ENCODE assay signal across 8 cellular contexts in genomic region chr1:151511636-151512215, GRCh38. TPM values are rescaled to one million over a fixed set of nuclear protein-coding genes. Genes with fewer than 3 reads are reported as not detected.
DNase-seq lines count a peak whose midpoint lies in the region; ATAC-seq and TF ChIP-seq lines count a peak whose summit lies in the region.

No MANE protein-coding gene starts in this region.

- H3K9me3 ChIP-seq in BE2C, result no peaks in the 10 kb centered on the region
- H3K9me3 ChIP-seq in mucosa of stomach (ENCODE audit: control insufficient read depth, low read length), result no peaks in the 10 kb centered on the region
- no peaks in the 10 kb centered on the region for H3K9me3 ChIP-seq in tibial artery

- DNase-seq in BE2C (peak; percentile 78), NCI-H1105 (lab: John Stamatoyannopoulos, UW) (peak; percentile 33), endothelial cell (ENCODE audit: low spot score) (peak; percentile 49), tibial artery (no peak), foreskin melanocyte (no peak)

- H3K36me3 Mint-ChIP-seq in endothelial cell (ENCODE audit: low read depth, unreplicated experiment), result peaks cover 10% of the 10 kb centered on the region

- H3K4me1 Mint-ChIP-seq in endothelial cell (ENCODE audit: unreplicated experiment), result peaks cover 35% of the 10 kb centered on the region

- ATAC-seq in GM21381 (IDR thresholded peaks at IDR 0.05; ENCODE audit: unreplicated experiment), result peak; percentile 22
- peak; percentile 8 to 10 for ATAC-seq in activated CD4-positive, CD25-positive, alpha-beta regulatory T cell treated with anti-CD3 and anti-CD28 coated beads, Interleukin-2, amount 50 U/mL, for 24 hours

- peak overlapping the region; percentile 88 for H3K4me3 Mint-ChIP-seq in endothelial cell (ENCODE audit: unreplicated experiment)

- peak overlapping the region; percentile 34 to 67 for H3K27ac ChIP-seq in tibial artery

- peak overlapping the region; percentile 61 for H3K4me3 ChIP-seq in BE2C (ENCODE audit: low read depth, low read length)
- H3K4me3 ChIP-seq in mucosa of stomach (ENCODE audit: low read length), result peak overlapping the region; percentile 53
- H3K4me3 ChIP-seq in tibial artery, result peak overlapping the region; percentile 64 to 77

- H3K27me3 ChIP-seq in BE2C, result no peaks in the 10 kb centered on the region
- H3K27me3 ChIP-seq in mucosa of stomach (ENCODE audit: control insufficient read depth, insufficient read depth, low read length), result no peaks in the 10 kb centered on the region
- H3K27me3 ChIP-seq in tibial artery, result peaks cover 0 to 13% of the 10 kb centered on the region in 2 donors

- H3K36me3 ChIP-seq in BE2C (no peaks in the 10 kb centered on the region), mucosa of stomach (ENCODE audit: control insufficient read depth, insufficient read depth, low read length) (no peaks in the 10 kb centered on the region), tibial artery (no peaks in the 10 kb centered on the region)

- peaks cover 6% of the 10 kb centered on the region for H3K27me3 Mint-ChIP-seq in endothelial cell (ENCODE audit: unreplicated experiment)

- H3K9ac ChIP-seq in mucosa of stomach (ENCODE audit: low read length), result peak overlapping the region; percentile 91

- TF ChIP-seq CTCF in BE2C (IDR thresholded peaks at IDR 0.05; ENCODE audit: low read depth, low read length) (no peak), endothelial cell (IDR thresholded peaks at IDR 0.05; ENCODE audit: unreplicated experiment) (no peak), tibial artery (IDR thresholded peaks at IDR 0.05) (no peak)

- H3K27ac Mint-ChIP-seq in endothelial cell (ENCODE audit: unreplicated experiment), result no peak overlapping the region

- intact Hi-C loops in tibial artery (cut with DNase I; ENCODE audit: low total_unique reads), result no loop called here

- H3K9me3 Mint-ChIP-seq in endothelial cell (ENCODE audit: unreplicated experiment), result no peaks in the 10 kb centered on the region

- H3K4me1 ChIP-seq in BE2C (peaks cover 27% of the 10 kb centered on the region), mucosa of stomach (ENCODE audit: control insufficient read depth, insufficient read depth, low read length) (peaks cover 61% of the 10 kb centered on the region), tibial artery (peaks cover 0 to 22% (median 12%) of the 10 kb centered on the region in 4 donors)

RNA-seq across cellular contexts. Expression of gene CGN, which starts 0.5 kb away (rescaled TPM):
- polyA plus RNA-seq in BE2C (2012; ENCODE audit: insufficient read depth, insufficient read length, low read depth), result 26.1 TPM
- 50.7 TPM for total RNA-seq in endothelial cell (ENCODE audit: unreplicated experiment)

RNA-seq across cellular contexts. Expression of gene TUFT1, which starts 28.4 kb away (rescaled TPM):
- polyA plus RNA-seq in BE2C (2012; ENCODE audit: insufficient read depth, insufficient read length, low read depth), result 4.3 TPM
- total RNA-seq in endothelial cell (ENCODE audit: unreplicated experiment), result 11.2 TPM

RNA-seq across cellular contexts. Expression of gene POGZ, which starts 52.4 kb away (rescaled TPM):
- 51.9 TPM for polyA plus RNA-seq in BE2C (2012; ENCODE audit: insufficient read depth, insufficient read length, low read depth)
- total RNA-seq in endothelial cell (ENCODE audit: unreplicated experiment), result 132 TPM

Comparison
In these comparisons a context has a peak if more than half of its experiments do, and no peak if none do; other contexts are left out.
1. DNase-seq: peak in BE2C (single experiment), NCI-H1105 (single experiment) and endothelial cell (single experiment); none in tibial artery (0 of 2) and foreskin melanocyte (single experiment).
2. Peak in every context shown above with its lines, with median percentiles within 50 percentile points of each other: H3K4me3 ChIP-seq.